In the genomic region with DNA sequence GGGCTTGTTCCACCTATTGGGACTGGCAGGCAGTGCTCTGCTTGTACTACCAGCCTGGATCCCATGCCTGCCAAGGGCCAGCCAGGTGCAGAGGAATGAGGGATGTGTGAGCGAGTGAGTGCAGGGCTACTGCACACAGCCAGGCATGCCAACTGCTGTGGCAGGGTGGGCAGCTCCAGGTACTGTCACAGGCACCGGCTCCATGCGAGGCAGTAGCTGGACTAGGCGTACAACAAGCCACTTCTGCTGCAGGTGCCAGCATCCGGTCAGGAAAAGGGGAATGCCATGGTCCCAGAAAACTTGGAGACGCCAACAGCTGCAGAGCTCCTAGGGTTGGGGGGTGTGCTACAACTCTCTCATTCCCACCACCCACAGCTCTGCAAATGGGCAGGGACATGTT, we compare ENCODE assay signal across 16 cellular contexts.
A peak's percentile ranks its signal among the peaks of the same experiment; 100 is the strongest.
DNase-seq lines count a peak whose midpoint lies in the region; ATAC-seq and TF ChIP-seq lines count a peak whose summit lies in the region.
"Had no signal": no experiment of that assay in that cellular context is flagged by ENCODE, and none has a peak within 500 bp of the region (broad histone marks: within the 10 kb centered on the region; RNA-seq: fewer than 3 reads in every experiment).

No MANE protein-coding gene starts in this region.

- no peak overlapping the region for H2BK5ac ChIP-seq in mesenchymal stem cell (ENCODE audit: low read depth, low read length, poor library complexity, severe bottlenecking)

- H3K4ac ChIP-seq in mesenchymal stem cell (ENCODE audit: low read depth in 1 of 2, low read length in 2 of 2) = no peak overlapping the region

- H3K27me3 ChIP-seq in right atrium auricular region (no peaks in the 10 kb centered on the region), HUES64 (ENCODE audit: insufficient read depth, low read length) (no peaks in the 10 kb centered on the region), mesenchymal stem cell (ENCODE audit: control insufficient read depth in 1 of 2, insufficient read depth in 1 of 2, low read length in 2 of 2) (no peaks in the 10 kb centered on the region)

- H3K27me3 Mint-ChIP-seq in endothelial cell (ENCODE audit: unreplicated experiment) = no peaks in the 10 kb centered on the region

- ATAC-seq in Right ventricle myocardium inferior (no peak), GM18873 (IDR thresholded peaks at IDR 0.05; ENCODE audit: low FRiP score, unreplicated experiment) (no peak)
- ATAC-seq: CD8-positive, alpha-beta T cell had no signal

- H3K4me3 ChIP-seq in right atrium auricular region (no peak overlapping the region), HUES64 (ENCODE audit: low read length) (no peak overlapping the region), mesenchymal stem cell (ENCODE audit: insufficient read depth in 1 of 2, low read depth in 1 of 2, low read length in 2 of 2) (no peak overlapping the region)

- H3K14ac ChIP-seq in mesenchymal stem cell (ENCODE audit: low read length in 2 of 2) = peak overlapping the region in 1 of 2 experiments; percentile 76

- no peak overlapping the region for H2BK15ac ChIP-seq in mesenchymal stem cell (ENCODE audit: low read depth, poor library complexity, severe bottlenecking)

- no peak overlapping the region for H4K8ac ChIP-seq in mesenchymal stem cell (ENCODE audit: low read length)

- H2BK120ac ChIP-seq in mesenchymal stem cell (ENCODE audit: low read depth, low read length) = no peak overlapping the region

- intact Hi-C loops in Right ventricle myocardium inferior (cut with DNase I) = no loop called here

- H3K27ac ChIP-seq in right atrium auricular region = no peak overlapping the region
- peak overlapping the region; percentile 70 for H3K27ac ChIP-seq in HUES64 (ENCODE audit: low read depth, low read length)
- H3K27ac ChIP-seq in mesenchymal stem cell (ENCODE audit: low read length, poor library complexity, severe bottlenecking) = no peak overlapping the region
- H3K27ac ChIP-seq: 22Rv1 had no signal

- H3K4me2 ChIP-seq in mesenchymal stem cell (ENCODE audit: low read length, poor library complexity, severe bottlenecking) = no peak overlapping the region

- H3K4me1 Mint-ChIP-seq in endothelial cell (ENCODE audit: unreplicated experiment) = peaks cover 6% of the 10 kb centered on the region
- H3K4me1 Mint-ChIP-seq: CD14-positive monocyte had no signal

- no peak overlapping the region for H3K4me3 Mint-ChIP-seq in endothelial cell (ENCODE audit: unreplicated experiment)
- H3K4me3 Mint-ChIP-seq: CD14-positive monocyte; CD8-positive, alpha-beta T cell had no signal

- TF ChIP-seq CTCF in right atrium auricular region (IDR thresholded peaks at IDR 0.05) (no peak), endothelial cell (IDR thresholded peaks at IDR 0.05; ENCODE audit: unreplicated experiment) (no peak)

- no peaks in the 10 kb centered on the region for H3K36me3 Mint-ChIP-seq in endothelial cell (ENCODE audit: low read depth, unreplicated experiment)
- H3K36me3 Mint-ChIP-seq: CD14-positive monocyte; CD8-positive, alpha-beta T cell had no signal

- no peak overlapping the region for H3K18ac ChIP-seq in mesenchymal stem cell (ENCODE audit: low read depth in 1 of 2, low read length in 2 of 2)

- H3K4me1 ChIP-seq in right atrium auricular region = no peaks in the 10 kb centered on the region
- H3K4me1 ChIP-seq in HUES64 (ENCODE audit: insufficient read depth, low read length) = peaks cover 6% of the 10 kb centered on the region; the same call in 1 of the 2 replicates
- no peaks in the 10 kb centered on the region for H3K4me1 ChIP-seq in mesenchymal stem cell (ENCODE audit: control insufficient read depth, insufficient read depth, low read depth, low read length)

- no peak overlapping the region for H3K27ac Mint-ChIP-seq in endothelial cell (ENCODE audit: unreplicated experiment)
- H3K27ac Mint-ChIP-seq: CD8-positive, alpha-beta T cell had no signal

- H3K79me1 ChIP-seq in mesenchymal stem cell (replicated peaks; ENCODE audit: low read length, poor library complexity, severe bottlenecking) = no peaks in the 10 kb centered on the region

- H4K91ac ChIP-seq in mesenchymal stem cell (ENCODE audit: low read length) = peak overlapping the region; percentile 12

- H3K9me3 Mint-ChIP-seq in endothelial cell (ENCODE audit: unreplicated experiment) = no peaks in the 10 kb centered on the region

- peak; percentile 64 for DNase-seq in Right ventricle myocardium inferior (ENCODE audit: missing footprints)
- no peak for DNase-seq in right atrium auricular region (ENCODE audit: low spot score)
- no peak for DNase-seq in mesenchymal stem cell
- DNase-seq in endothelial cell (ENCODE audit: low spot score) = no peak
- no peak for DNase-seq in NCI-H748 treated with DMSO at 0.1 percent for 48 hours (lab: John Stamatoyannopoulos, UW)
- no peak for DNase-seq in NCI-H2196 (lab: John Stamatoyannopoulos, UW; ENCODE audit: unreplicated experiment)
- DNase-seq: CD8-positive, alpha-beta T cell; COR-L47; DMS153; DMS79 treated with DMSO at 0.1 percent for 48 hours; GF-D8; H7 had no signal

- H3K36me3 ChIP-seq in right atrium auricular region (no peaks in the 10 kb centered on the region), HUES64 (ENCODE audit: insufficient read depth, low read length) (no peaks in the 10 kb centered on the region), mesenchymal stem cell (ENCODE audit: control insufficient read depth in 1 of 2, insufficient read depth in 2 of 2, low read depth in 1 of 2, low read length in 2 of 2) (no peaks in the 10 kb centered on the region)

- no peak overlapping the region for H2AK5ac ChIP-seq in mesenchymal stem cell (ENCODE audit: low read length, severe bottlenecking)

- H2AFZ ChIP-seq in mesenchymal stem cell (ENCODE audit: low read depth, low read length) = no peak overlapping the region

- no peak overlapping the region for H3K23ac ChIP-seq in mesenchymal stem cell (ENCODE audit: low read length in 2 of 2)

- WGBS in HUES64 = 96% methylated on average over 6 of the region's 6 CpGs
- WGBS in mesenchymal stem cell = 88% methylated on average over 6 of the region's 6 CpGs

- no peak overlapping the region for H3K9ac ChIP-seq in HUES64 (ENCODE audit: low read depth, low read length)
- no peak overlapping the region for H3K9ac ChIP-seq in mesenchymal stem cell (ENCODE audit: low read length)

- H3K9me3 ChIP-seq in right atrium auricular region (no peaks in the 10 kb centered on the region), HUES64 (ENCODE audit: insufficient read depth, low read depth, low read length) (peaks cover 16% of the 10 kb centered on the region; the same call in 1 of the 2 replicates), mesenchymal stem cell (ENCODE audit: control insufficient read depth, low read length) (peaks cover 6% of the 10 kb centered on the region)

- H2BK12ac ChIP-seq in mesenchymal stem cell (ENCODE audit: low read length in 2 of 2) = no peak overlapping the region
